17 cellular contexts compared by ENCODE assay signal in the genomic region with DNA sequence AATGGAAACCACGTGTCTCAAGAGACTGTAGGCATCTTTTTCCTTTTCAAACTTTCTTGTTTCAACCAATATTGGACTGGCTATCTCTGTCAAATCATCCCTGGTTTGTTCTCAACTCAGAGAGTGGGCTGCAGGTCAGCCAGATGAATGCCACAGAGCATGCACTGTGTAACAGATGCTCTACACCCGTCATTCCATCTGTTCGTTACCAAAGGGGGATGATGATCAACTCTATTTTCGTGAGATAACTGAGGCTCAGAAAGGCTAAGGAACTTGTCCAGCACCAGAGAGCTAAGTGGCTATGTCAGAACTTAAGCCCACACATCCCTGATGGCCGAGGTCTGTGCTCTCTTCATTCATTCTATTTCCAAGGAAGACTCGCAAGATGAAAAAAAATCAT. TPM values are rescaled to one million over a fixed set of nuclear protein-coding genes. Genes with fewer than 3 reads are reported as not detected.
DNase-seq lines count a peak whose midpoint lies in the region; ATAC-seq and TF ChIP-seq lines count a peak whose summit lies in the region.
"Had no signal": no experiment of that assay in that cellular context is flagged by ENCODE, and none has a peak within 500 bp of the region (broad histone marks: within the 10 kb centered on the region; RNA-seq: fewer than 3 reads in every experiment).

No MANE protein-coding gene starts in this region.

- no peak overlapping the region for H3K27ac ChIP-seq in WERI-Rb-1
- H3K27ac ChIP-seq: BLaER1, GM23248, HL-60 had no signal

- no peak overlapping the region for H3K4me3 ChIP-seq in WERI-Rb-1 (ENCODE audit: low read depth, low read length)
- H3K4me3 ChIP-seq: BLaER1, GM23248 had no signal

- no peaks in the 10 kb centered on the region for H3K27me3 ChIP-seq in WERI-Rb-1 (ENCODE audit: insufficient read depth, low read depth, severe bottlenecking)
- H3K27me3 ChIP-seq: BLaER1 had no signal

- H3K9me3 ChIP-seq in WERI-Rb-1 (ENCODE audit: severe bottlenecking) = no peaks in the 10 kb centered on the region
- H3K9me3 ChIP-seq: BLaER1, Caco-2 had no signal

- ATAC-seq in GM21360 (IDR thresholded peaks at IDR 0.05; ENCODE audit: unreplicated experiment) = no peak
- ATAC-seq: HCT116 had no signal

- no peak for TF ChIP-seq CTCF in WERI-Rb-1 (IDR thresholded peaks at IDR 0.05; ENCODE audit: low read depth, low read length)

- peak; percentile 18 for DNase-seq in NCI-H2171 treated with DMSO at 0.1 percent for 48 hours (lab: John Stamatoyannopoulos, UW)
- DNase-seq in NCI-H2171 (lab: John Stamatoyannopoulos, UW) = no peak
- DNase-seq in NCI-H1694 (lab: John Stamatoyannopoulos, UW) = peak; percentile 49
- peak; percentile 38 for DNase-seq in WERI-Rb-1
- peak; percentile 64 for DNase-seq in myocyte (ENCODE audit: low read depth)
- no peak for DNase-seq in SW 1271 (lab: John Stamatoyannopoulos, UW)
- DNase-seq in inferior parietal cortex (ENCODE audit: extremely low spot score) = no peak
- DNase-seq: 8988T; AML-193; Caco-2; CD8-positive, alpha-beta memory T cell; DMS79 had no signal

- H3K36me3 ChIP-seq in WERI-Rb-1 = no peaks in the 10 kb centered on the region; the same call in none of the 2 replicates
- H3K36me3 ChIP-seq: BLaER1 had no signal

RNA-seq across cellular contexts. Expression of gene SLC1A2, which starts 42.1 kb away (rescaled TPM):
- 0.57 and 2.9 TPM in 2 replicates for total RNA-seq in myocyte
- polyA plus RNA-seq in myocyte (2012) = 0.11 TPM
- total RNA-seq: CD8-positive, alpha-beta memory T cell had no signal

Comparison
In these comparisons a context has a peak if more than half of its experiments do, and no peak if none do; other contexts are left out.
1. DNase-seq: peak in NCI-H2171 treated with DMSO at 0.1 percent for 48 hours (single experiment), NCI-H1694 (single experiment), WERI-Rb-1 (single experiment) and myocyte (single experiment); none in NCI-H2171 (single experiment), SW 1271 (0 of 2) and inferior parietal cortex (single experiment).